In genomic region chr1:198694542-198694941, GRCh38 we compare ENCODE assay signal across 24 cellular contexts. TPM values are rescaled to one million over a fixed set of nuclear protein-coding genes. Genes with fewer than 3 reads are reported as not detected.
DNase-seq lines count a peak whose midpoint lies in the region; ATAC-seq and TF ChIP-seq lines count a peak whose summit lies in the region.
"Had no signal": no experiment of that assay in that cellular context is flagged by ENCODE, and none has a peak within 500 bp of the region (broad histone marks: within the 10 kb centered on the region; RNA-seq: fewer than 3 reads in every experiment).

No MANE protein-coding gene starts in this region.

- H3K9ac ChIP-seq in endodermal cell (ENCODE audit: extremely low read depth, low read length, poor library complexity, severe bottlenecking) = no peak overlapping the region

- no peaks in the 10 kb centered on the region for H3K9me3 ChIP-seq in CD8-positive, alpha-beta T cell (ENCODE audit: low read length)
- no peaks in the 10 kb centered on the region for H3K9me3 ChIP-seq in endodermal cell (ENCODE audit: control insufficient read depth, low read length)
- H3K9me3 ChIP-seq: colonic mucosa, esophagus squamous epithelium, psoas muscle, stomach, thyroid gland had no signal

- no peak overlapping the region for H3K4me3 ChIP-seq in CD8-positive, alpha-beta T cell (ENCODE audit: low read depth, low read length)
- H3K4me3 ChIP-seq in endodermal cell (ENCODE audit: low read length) = no peak overlapping the region
- H3K4me3 ChIP-seq: colonic mucosa, esophagus squamous epithelium, psoas muscle, stomach, thyroid gland had no signal

- peaks cover 64% of the 10 kb centered on the region for H3K4me1 Mint-ChIP-seq in activated CD4-positive, alpha-beta T cell treated with anti-CD3 and anti-CD28 coated beads, Interleukin-2, amount 10 ng/mL, durations not matched to agents 24 days and 14 days
- H3K4me1 Mint-ChIP-seq in CD8-positive, alpha-beta T cell (ENCODE audit: low read depth) = peaks cover 83% of the 10 kb centered on the region
- peaks cover 44% of the 10 kb centered on the region for H3K4me1 Mint-ChIP-seq in activated T-helper 17 cell treated with anti-CD3 and anti-CD28 coated beads, Interleukin-2, amount 50 U/mL, for 72 hours
- H3K4me1 Mint-ChIP-seq in naive B cell (peaks cover 53 to 79% (median 68%) of the 10 kb centered on the region in 3 donors), endodermal cell (peaks cover 18% of the 10 kb centered on the region)

- no peak overlapping the region for H3K4me3 Mint-ChIP-seq in activated CD4-positive, alpha-beta T cell treated with anti-CD3 and anti-CD28 coated beads, Interleukin-2, amount 10 ng/mL, durations not matched to agents 24 days and 14 days
- peak overlapping the region; percentile 41 for H3K4me3 Mint-ChIP-seq in CD8-positive, alpha-beta T cell
- no peak overlapping the region for H3K4me3 Mint-ChIP-seq in activated T-helper 17 cell treated with anti-CD3 and anti-CD28 coated beads, Interleukin-2, amount 50 U/mL, for 72 hours
- peak overlapping the region in 1 of 8 donors; percentile 26 for H3K4me3 Mint-ChIP-seq in naive B cell
- H3K4me3 Mint-ChIP-seq in endodermal cell = no peak overlapping the region

- no peak for ATAC-seq in CD8-positive, alpha-beta T cell
- ATAC-seq in activated T-helper 17 cell treated with anti-CD3 and anti-CD28 coated beads, Interleukin-2, amount 50 U/mL, for 72 hours (replicated peaks) = no peak
- ATAC-seq in naive B cell (ENCODE audit: low read depth in 2 of 2) = no peak
- ATAC-seq in HG02840 (IDR thresholded peaks at IDR 0.05; ENCODE audit: low FRiP score, unreplicated experiment) = no peak
- ATAC-seq: HepG2, psoas muscle had no signal

- no peak for TF ChIP-seq CTCF in CD8-positive, alpha-beta T cell (IDR thresholded peaks at IDR 0.05)
- TF ChIP-seq CTCF in endodermal cell (conservative IDR thresholded peaks at IDR 0.05) = no peak

- no peaks in the 10 kb centered on the region for H3K27me3 ChIP-seq in CD8-positive, alpha-beta T cell (ENCODE audit: insufficient read depth, low read length)
- H3K27me3 ChIP-seq in endodermal cell (ENCODE audit: control insufficient read depth, insufficient read depth, low read length, poor library complexity, severe bottlenecking) = no peaks in the 10 kb centered on the region
- H3K27me3 ChIP-seq: colonic mucosa, esophagus squamous epithelium, stomach, thyroid gland had no signal

- DNase-seq in activated CD4-positive, alpha-beta T cell treated with anti-CD3 and anti-CD28 coated beads, Interleukin-2, amount 10 ng/mL, durations not matched to agents 24 days and 14 days = no peak
- no peak for DNase-seq in activated CD4-positive, alpha-beta T cell treated with anti-CD3 and anti-CD28 coated beads, Interleukin-2, amount 50 U/mL, for 1 hour
- no peak for DNase-seq in CD8-positive, alpha-beta T cell
- DNase-seq in naive B cell (no peak), SK-N-DZ (ENCODE audit: low spot score) (no peak), endodermal cell (no peak)
- DNase-seq: 8988T; colonic mucosa; DMS153; esophagus squamous epithelium; foreskin melanocyte; MV-4-11; NCI-H1436 treated with DMSO at 0.1 percent for 48 hours; NCI-H446; NCI-H774; psoas muscle; RPMI8226; stimulated activated CD4-positive, alpha-beta T cell treated with anti-CD3 and anti-CD28 coated beads, Interleukin-15, amount 100 ng/mL, for 24 hours; stomach; thyroid gland had no signal

- 100% methylated on average over 1 of the region's 1 CpG; no CpG with 5 or more reads in 1 of the 2 experiments for WGBS in endodermal cell (ENCODE audit: insufficient coverage in 1 of 2, insufficient read length in 1 of 2), 2 experiments

- H3K27ac Mint-ChIP-seq in activated CD4-positive, alpha-beta T cell treated with anti-CD3 and anti-CD28 coated beads, Interleukin-2, amount 10 ng/mL, durations not matched to agents 24 days and 14 days = peak overlapping the region; percentile 25
- peak overlapping the region; percentile 92 for H3K27ac Mint-ChIP-seq in CD8-positive, alpha-beta T cell
- H3K27ac Mint-ChIP-seq in activated T-helper 17 cell treated with anti-CD3 and anti-CD28 coated beads, Interleukin-2, amount 50 U/mL, for 72 hours = peak overlapping the region; percentile 17
- H3K27ac Mint-ChIP-seq in naive B cell = peak overlapping the region in 5 of 6 donors; percentile 47 to 92 (median 73)
- H3K27ac Mint-ChIP-seq in endodermal cell = no peak overlapping the region

- H3K36me3 ChIP-seq in CD8-positive, alpha-beta T cell (ENCODE audit: insufficient read depth, low read length) = peaks cover 36% of the 10 kb centered on the region
- no peaks in the 10 kb centered on the region for H3K36me3 ChIP-seq in endodermal cell (ENCODE audit: control insufficient read depth, insufficient read depth, low read length)
- H3K36me3 ChIP-seq: colonic mucosa, esophagus squamous epithelium, thyroid gland had no signal

- no peaks in the 10 kb centered on the region for H3K9me3 Mint-ChIP-seq in activated CD4-positive, alpha-beta T cell treated with anti-CD3 and anti-CD28 coated beads, Interleukin-2, amount 10 ng/mL, durations not matched to agents 24 days and 14 days
- H3K9me3 Mint-ChIP-seq in CD8-positive, alpha-beta T cell = no peaks in the 10 kb centered on the region
- no peaks in the 10 kb centered on the region for H3K9me3 Mint-ChIP-seq in activated T-helper 17 cell treated with anti-CD3 and anti-CD28 coated beads, Interleukin-2, amount 50 U/mL, for 72 hours
- no peaks in the 10 kb centered on the region for H3K9me3 Mint-ChIP-seq in naive B cell
- H3K9me3 Mint-ChIP-seq in endodermal cell = no peaks in the 10 kb centered on the region

- POLR2A ChIA-PET in CD8-positive, alpha-beta T cell (lab: Charles Lee) = no interaction called here

- H3K36me3 Mint-ChIP-seq in activated CD4-positive, alpha-beta T cell treated with anti-CD3 and anti-CD28 coated beads, Interleukin-2, amount 10 ng/mL, durations not matched to agents 24 days and 14 days (ENCODE audit: low read depth) = peaks cover 64% of the 10 kb centered on the region
- H3K36me3 Mint-ChIP-seq in CD8-positive, alpha-beta T cell = peaks cover 80% of the 10 kb centered on the region
- peaks cover 91% of the 10 kb centered on the region for H3K36me3 Mint-ChIP-seq in activated T-helper 17 cell treated with anti-CD3 and anti-CD28 coated beads, Interleukin-2, amount 50 U/mL, for 72 hours (ENCODE audit: low read depth)
- H3K36me3 Mint-ChIP-seq in naive B cell (peaks cover 35 to 37% of the 10 kb centered on the region in 2 donors), endodermal cell (ENCODE audit: low read depth) (no peaks in the 10 kb centered on the region)

- no peaks in the 10 kb centered on the region for H3K27me3 Mint-ChIP-seq in activated CD4-positive, alpha-beta T cell treated with anti-CD3 and anti-CD28 coated beads, Interleukin-2, amount 10 ng/mL, durations not matched to agents 24 days and 14 days
- no peaks in the 10 kb centered on the region for H3K27me3 Mint-ChIP-seq in CD8-positive, alpha-beta T cell (ENCODE audit: low read depth)
- no peaks in the 10 kb centered on the region for H3K27me3 Mint-ChIP-seq in activated T-helper 17 cell treated with anti-CD3 and anti-CD28 coated beads, Interleukin-2, amount 50 U/mL, for 72 hours
- H3K27me3 Mint-ChIP-seq in naive B cell = no peaks in the 10 kb centered on the region
- no peaks in the 10 kb centered on the region for H3K27me3 Mint-ChIP-seq in endodermal cell (ENCODE audit: insufficient read depth)

- H3K27ac ChIP-seq in CD8-positive, alpha-beta T cell (ENCODE audit: low read depth, low read length) = no peak overlapping the region
- no peak overlapping the region for H3K27ac ChIP-seq in endodermal cell (ENCODE audit: low read depth, low read length)
- H3K27ac ChIP-seq: colonic mucosa, esophagus squamous epithelium, psoas muscle, stomach, thyroid gland had no signal

- CTCF ChIA-PET in CD8-positive, alpha-beta T cell (lab: Charles Lee) = interaction anchor here (1.0 kb wide), 1 partner anchor 9 kb away, joined by 3 read pairs; no protein-coding TSS in a partner anchor

- intact Hi-C loops in activated CD4-positive, alpha-beta T cell treated with anti-CD3 and anti-CD28 coated beads, Interleukin-2, amount 10 ng/mL, durations not matched to agents 24 days and 14 days (cut with micrococcal nuclease) = loop anchor here (10.0 kb wide), 1 partner anchor 610 kb away; no protein-coding TSS in a partner anchor
- intact Hi-C loops in CD8-positive, alpha-beta T cell (cut with DNase I, micrococcal nuclease) = loop anchor here (10.0 kb wide), 1 partner anchor 920 kb away; the partner anchor contains the start of gene DENND1B (in 2 of the 2)

- peaks cover 69% of the 10 kb centered on the region for H3K4me1 ChIP-seq in CD8-positive, alpha-beta T cell (ENCODE audit: insufficient read depth, low read length)
- H3K4me1 ChIP-seq in endodermal cell (ENCODE audit: control insufficient read depth, insufficient read depth, low read length) = no peaks in the 10 kb centered on the region
- H3K4me1 ChIP-seq: colonic mucosa, psoas muscle, thyroid gland had no signal

RNA-seq across cellular contexts. Expression of gene PTPRC, which starts 55.7 kb away (rescaled TPM):
- total RNA-seq in activated CD4-positive, alpha-beta T cell treated with anti-CD3 and anti-CD28 coated beads, Interleukin-2, amount 10 ng/mL, durations not matched to agents 24 days and 14 days = 436 and 438 TPM in 2 replicates
- 100 to 1,000 TPM; 603 to 634 TPM for total RNA-seq in CD8-positive, alpha-beta T cell
- 100 to 1,000 TPM; 366 to 421 TPM for total RNA-seq in activated T-helper 17 cell treated with anti-CD3 and anti-CD28 coated beads, Interleukin-2, amount 50 U/mL, for 72 hours
- 1,000 to 10,000 TPM in 1 of 6 donors, 100 to 1,000 TPM in 5; 771 to 1,016 (median 851) TPM for polyA plus RNA-seq in naive B cell (ENCODE audit: low read depth in 6 of 6)
- not detected in 2 replicates for polyA plus RNA-seq in SK-N-DZ (2014; cell fraction: cytosol; rRNA removed)
- 0.44 TPM in 1 of 2 replicates, not detected in the other for polyA plus RNA-seq in SK-N-DZ (2014; cell fraction: nucleus; rRNA removed)
- under 1 TPM in 1 of 2 donors, not detected in 1; 0.11 TPM for total RNA-seq in endodermal cell
- not detected for polyA plus RNA-seq in endodermal cell (2013, experiment 1 of 2)
- polyA plus RNA-seq in endodermal cell (2013, experiment 2 of 2) = not detected
- total RNA-seq: bronchial epithelial cell, HepG2 had no signal
- polyA plus RNA-seq: HepG2 had no signal

Comparison
In these comparisons a context has a peak if more than half of its experiments do, and no peak if none do; other contexts are left out.
1. RNA of gene PTPRC, which starts 55.7 kb away (total RNA-seq): 603 to 634 TPM in CD8-positive, alpha-beta T cell, 436 to 438 TPM in activated CD4-positive, alpha-beta T cell treated with anti-CD3 and anti-CD28 coated beads, Interleukin-2, amount 10 ng/mL, durations not matched to agents 24 days and 14 days and 366 to 421 TPM in activated T-helper 17 cell treated with anti-CD3 and anti-CD28 coated beads, Interleukin-2, amount 50 U/mL, for 72 hours; 0.11 TPM in endodermal cell; every median in the first group is over 100 times any median in the second.